16 cellular contexts compared by ENCODE assay signal in the genomic region with DNA sequence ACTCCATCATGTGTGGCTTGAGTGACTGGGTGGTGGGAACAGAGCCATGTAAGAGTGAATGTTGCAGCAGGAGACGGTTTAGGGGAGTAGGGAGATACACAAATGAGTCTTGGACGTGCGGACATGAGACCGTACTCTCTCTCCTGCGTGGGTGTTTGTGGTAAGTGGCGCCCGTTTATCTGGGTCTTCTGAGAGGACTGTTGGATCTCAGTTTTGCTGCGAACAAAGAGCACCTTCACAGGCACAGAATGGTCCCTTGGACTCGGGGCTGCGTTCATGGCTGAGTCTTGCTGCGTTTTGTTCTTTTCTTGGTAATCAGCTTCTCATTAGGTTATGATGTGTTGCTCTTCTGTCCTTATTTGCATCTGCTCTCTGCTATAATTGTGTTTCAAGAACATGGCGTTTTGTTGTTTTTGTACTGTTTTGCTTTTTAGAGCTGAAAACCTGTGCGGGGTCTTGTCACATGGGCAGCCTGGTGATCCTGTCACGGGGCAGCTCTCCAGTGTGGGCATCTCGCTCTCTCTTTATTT. TPM values are rescaled to one million over a fixed set of nuclear protein-coding genes. Genes with fewer than 3 reads are reported as not detected.
A peak's percentile ranks its signal among the peaks of the same experiment; 100 is the strongest.
DNase-seq lines count a peak whose midpoint lies in the region; ATAC-seq, FAIRE-seq and TF ChIP-seq lines count a peak whose summit lies in the region.
"Had no signal": no experiment of that assay in that cellular context is flagged by ENCODE, and none has a peak within 500 bp of the region (broad histone marks: within the 10 kb centered on the region; RNA-seq: fewer than 3 reads in every experiment).

No MANE protein-coding gene starts in this region.

- H3K4me3 ChIP-seq in GM23248 (no peak overlapping the region), esophagus squamous epithelium (no peak overlapping the region)
- H3K4me3 ChIP-seq: colonic mucosa, ovary, SJSA1 had no signal

- in situ Hi-C loops in GM23248 (cut with MboI): no loop called here

- H3K9me3 ChIP-seq in GM23248 (ENCODE audit: low read depth) (no peaks in the 10 kb centered on the region), esophagus squamous epithelium (no peaks in the 10 kb centered on the region)
- H3K9me3 ChIP-seq: colonic mucosa, ovary, SJSA1 had no signal

- no peak for ATAC-seq in central memory CD8-positive, alpha-beta T cell (replicated peaks; ENCODE audit: extremely low read depth, poor library complexity, severe bottlenecking)
- ATAC-seq in HG03159 (IDR thresholded peaks at IDR 0.05; ENCODE audit: unreplicated experiment): no peak
- ATAC-seq: activated CD8-positive, alpha-beta memory T cell treated with anti-CD3 and anti-CD28 coated beads, Interleukin-2, amount 10 ng/mL, durations not matched to agents 7 days and 5 days had no signal

- H3K36me3 ChIP-seq in GM23248 (ENCODE audit: low read depth) (no peaks in the 10 kb centered on the region), esophagus squamous epithelium (peaks cover 0 to 25% (median 0%) of the 10 kb centered on the region in 3 donors)
- H3K36me3 ChIP-seq: colonic mucosa, ovary had no signal

- H3K4me3 Mint-ChIP-seq in central memory CD8-positive, alpha-beta T cell: no peak overlapping the region
- H3K4me3 Mint-ChIP-seq in neural crest cell: no peak overlapping the region
- H3K4me3 Mint-ChIP-seq: activated CD8-positive, alpha-beta memory T cell treated with anti-CD3 and anti-CD28 coated beads, Interleukin-2, amount 10 ng/mL, durations not matched to agents 7 days and 5 days; activated naive CD4-positive, alpha-beta T cell treated with anti-CD3 and anti-CD28 coated beads for 36 hours; B cell; memory B cell had no signal

- no peak overlapping the region for H3K4me2 ChIP-seq in GM23248 (ENCODE audit: unreplicated experiment)

- no peaks in the 10 kb centered on the region for H3K27me3 Mint-ChIP-seq in central memory CD8-positive, alpha-beta T cell
- no peaks in the 10 kb centered on the region for H3K27me3 Mint-ChIP-seq in neural crest cell (ENCODE audit: low read depth)
- H3K27me3 Mint-ChIP-seq: activated CD8-positive, alpha-beta memory T cell treated with anti-CD3 and anti-CD28 coated beads, Interleukin-2, amount 10 ng/mL, durations not matched to agents 7 days and 5 days; B cell; memory B cell had no signal

- peaks cover 72% of the 10 kb centered on the region for H3K4me1 Mint-ChIP-seq in central memory CD8-positive, alpha-beta T cell
- H3K4me1 Mint-ChIP-seq in neural crest cell: peaks cover 28% of the 10 kb centered on the region

- H3K79me2 ChIP-seq in GM23248 (ENCODE audit: insufficient read depth): peaks cover 91% of the 10 kb centered on the region

- no peak overlapping the region for H2AFZ ChIP-seq in GM23248

- peak; percentile 90 for FAIRE-seq in GM12892 (lab: Jason Lieb, UNC)

- intact Hi-C loops in esophagus squamous epithelium (cut with DNase I): no loop called here

- H3K27me3 ChIP-seq in GM23248 (replicated peaks; ENCODE audit: insufficient read depth): no peaks in the 10 kb centered on the region
- no peaks in the 10 kb centered on the region for H3K27me3 ChIP-seq in esophagus squamous epithelium
- H3K27me3 ChIP-seq: colonic mucosa, ovary, SJSA1 had no signal

- H3K36me3 Mint-ChIP-seq in central memory CD8-positive, alpha-beta T cell (ENCODE audit: insufficient read depth): peaks cover 5% of the 10 kb centered on the region
- no peaks in the 10 kb centered on the region for H3K36me3 Mint-ChIP-seq in neural crest cell (ENCODE audit: low read depth)
- H3K36me3 Mint-ChIP-seq: activated CD8-positive, alpha-beta memory T cell treated with anti-CD3 and anti-CD28 coated beads, Interleukin-2, amount 10 ng/mL, durations not matched to agents 7 days and 5 days had no signal

- no peak overlapping the region for H3K9ac ChIP-seq in GM23248

- WGBS in GM23248 (ENCODE audit: low coverage in 1 of 2, low lambda C conversion rate in 2 of 2, missing lambda C conversion rate in 2 of 2), 2 experiments: 72 to 74% methylated on average over 14 to 15 of the region's 15 CpGs
- WGBS in esophagus squamous epithelium, 2 donors: 85 to 88% methylated on average over 15 of the region's 15 CpGs

- H3K4me1 ChIP-seq in GM23248 (ENCODE audit: insufficient read depth) (peaks cover 43% of the 10 kb centered on the region), esophagus squamous epithelium (peaks cover 28 to 94% (median 50%) of the 10 kb centered on the region in 3 donors)
- H3K4me1 ChIP-seq: colonic mucosa had no signal

- DNase-seq in Ammon's horn (ENCODE audit: low spot score): peak; percentile 71
- DNase-seq in GM12892 (ENCODE audit: insufficient read length): no peak
- no peak for DNase-seq in central memory CD8-positive, alpha-beta T cell (ENCODE audit: low spot score in 2 of 2)
- DNase-seq in neural crest cell (ENCODE audit: low read depth, low spot score): no peak
- no peak for DNase-seq in foreskin melanocyte
- no peak for DNase-seq in GM23248
- DNase-seq in esophagus squamous epithelium (lab: John Stamatoyannopoulos, UW): no peak
- DNase-seq: activated CD8-positive, alpha-beta memory T cell treated with anti-CD3 and anti-CD28 coated beads, Interleukin-2, amount 10 ng/mL, durations not matched to agents 7 days and 5 days; activated naive CD4-positive, alpha-beta T cell treated with anti-CD3 and anti-CD28 coated beads for 36 hours; colonic mucosa; DMS79 treated with DMSO at 0.1 percent for 48 hours; ovary had no signal

- 0 out of 2 replicates have a peak, but pooled peaks cover 3% of the 10 kb centered on the region for H4K20me1 ChIP-seq in GM23248 (ENCODE audit: insufficient read depth)

- H3K9me2 ChIP-seq in GM23248 (ENCODE audit: insufficient read depth): no peaks in the 10 kb centered on the region

- H3K27ac ChIP-seq in GM23248: no peak overlapping the region
- H3K27ac ChIP-seq in esophagus squamous epithelium: no peak overlapping the region
- H3K27ac ChIP-seq: colonic mucosa, ovary had no signal

- TF ChIP-seq CTCF in neural crest cell (conservative IDR thresholded peaks at IDR 0.05) (no peak), esophagus squamous epithelium (IDR thresholded peaks at IDR 0.05) (no peak)

- peak overlapping the region; percentile 58 for H3K27ac Mint-ChIP-seq in central memory CD8-positive, alpha-beta T cell (ENCODE audit: low read depth)
- peak overlapping the region; percentile 37 for H3K27ac Mint-ChIP-seq in neural crest cell (ENCODE audit: unreplicated experiment)
- H3K27ac Mint-ChIP-seq: activated CD8-positive, alpha-beta memory T cell treated with anti-CD3 and anti-CD28 coated beads, Interleukin-2, amount 10 ng/mL, durations not matched to agents 7 days and 5 days; activated naive CD4-positive, alpha-beta T cell treated with anti-CD3 and anti-CD28 coated beads for 36 hours; B cell; memory B cell had no signal

- peaks cover 39% of the 10 kb centered on the region for H3F3A ChIP-seq in GM23248 (ENCODE audit: insufficient read depth)

- H3K9me3 Mint-ChIP-seq in central memory CD8-positive, alpha-beta T cell: no peaks in the 10 kb centered on the region
- no peaks in the 10 kb centered on the region for H3K9me3 Mint-ChIP-seq in neural crest cell
- H3K9me3 Mint-ChIP-seq: activated naive CD4-positive, alpha-beta T cell treated with anti-CD3 and anti-CD28 coated beads for 36 hours; memory B cell had no signal

- no peak for TF ChIP-seq POLR2A in GM12892 (IDR thresholded peaks at IDR 0.05; ENCODE audit: low read depth, low read length)
- no peak for TF ChIP-seq POLR2A in esophagus squamous epithelium (IDR thresholded peaks at IDR 0.05)

RNA-seq across cellular contexts. Expression of a gene that starts 28.5 kb away (rescaled TPM):
- polyA plus RNA-seq in GM12892 (2012; ENCODE audit: missing spikeins): 5.9 TPM
- total RNA-seq in neural crest cell (35.7 and 36.0 TPM in 2 replicates), esophagus squamous epithelium (10 to 100 TPM; 20.8 to 31.1 (median 26.1) TPM)
- 15.2 and 19.7 TPM in 2 replicates for total RNA-seq in GM23248 (2014; rRNA removed; shearing (Covaris generic))
- polyA plus RNA-seq in GM23248 (2016; fragmentation: Nextera tagmentation; extraction: Ambion mirVana): 5.9 and 6.9 TPM in 2 replicates
